1 cellular context compared by ENCODE assay signal in genomic region chr3:23880703-23881339, GRCh38.
A peak's percentile ranks its signal among the peaks of the same experiment; 100 is the strongest.
TF ChIP-seq lines count a peak whose summit lies in the region.

No MANE protein-coding gene starts in this region.

TF ChIP-seq in K562, 482 proteins besides CTCF, POLR2A, EP300 and RAD21:
- TF ChIP-seq BHLHE40 (IDR thresholded peaks at IDR 0.05; ENCODE audit: low read length): no peak
- peak in 1 of 2 experiments; percentile 31; a peak in 1 of 4 replicates for TF ChIP-seq MNT (conservative IDR thresholded peaks at IDR 0.05)
